8 cellular contexts compared by ENCODE assay signal in genomic region chr5:59724482-59725392, GRCh38.
DNase-seq lines count a peak whose midpoint lies in the region; ATAC-seq and TF ChIP-seq lines count a peak whose summit lies in the region.

No MANE protein-coding gene starts in this region.

- peak overlapping the region; percentile 69 for H2BK5ac ChIP-seq in mesendoderm (ENCODE audit: low read length)

- intact Hi-C loops in heart right ventricle (cut with DNase I) = no loop called here
- intact Hi-C loops in left ventricle myocardium superior (cut with micrococcal nuclease) = no loop called here
- intact Hi-C loops in body of pancreas (cut with DNase I) = no loop called here

- H3K56ac ChIP-seq in mesendoderm (ENCODE audit: low read length) = peak overlapping the region; percentile 73

- H3K79me2 ChIP-seq in mesendoderm (ENCODE audit: control insufficient read depth, insufficient read depth, low read length) = no peaks in the 10 kb centered on the region

- DNase-seq in heart right ventricle (no peak), left ventricle myocardium superior (no peak), HCEC 1CT (peak; percentile 68), NCI-H2227 (lab: John Stamatoyannopoulos, UW; ENCODE audit: unreplicated experiment) (peak; percentile 69), body of pancreas (peak; percentile 23 to 36 (median 27)), mesendoderm (peak; percentile 77), NCI-H2171 (lab: John Stamatoyannopoulos, UW) (no peak)

- peak overlapping the region; percentile 7 for H3K9ac ChIP-seq in mesendoderm (ENCODE audit: low read length)

- peak overlapping the region; percentile 3 for H3K18ac ChIP-seq in mesendoderm (ENCODE audit: low read length)

- TF ChIP-seq CTCF in heart right ventricle (IDR thresholded peaks at IDR 0.05) = peak; percentile 23 to 69 (median 52)
- peak in 6 of 7 experiments; percentile 44 to 66 (median 54) for TF ChIP-seq CTCF in body of pancreas (IDR thresholded peaks at IDR 0.05)

- no peak overlapping the region for H3K23ac ChIP-seq in mesendoderm (ENCODE audit: low read length)

- H4K5ac ChIP-seq in mesendoderm (ENCODE audit: low read length) = no peak overlapping the region

- no peak for ATAC-seq in heart right ventricle
- no peak for ATAC-seq in left ventricle myocardium superior
- ATAC-seq in body of pancreas = peak; percentile 56
- ATAC-seq in HG02571 (IDR thresholded peaks at IDR 0.05; ENCODE audit: unreplicated experiment) = no peak

- H3K27ac ChIP-seq in heart right ventricle (no peak overlapping the region), body of pancreas (no peak overlapping the region), mesendoderm (ENCODE audit: low read depth, low read length) (no peak overlapping the region)

- no peak overlapping the region for H3K4me2 ChIP-seq in mesendoderm (ENCODE audit: low read length)

- H3K4ac ChIP-seq in mesendoderm (ENCODE audit: low read depth, low read length) = no peak overlapping the region

- no peak overlapping the region for H2BK120ac ChIP-seq in mesendoderm (ENCODE audit: low read depth, low read length)

- H3K79me1 ChIP-seq in mesendoderm (ENCODE audit: low read length) = no peaks in the 10 kb centered on the region

- no peaks in the 10 kb centered on the region for H3K4me1 ChIP-seq in heart right ventricle
- no peaks in the 10 kb centered on the region for H3K4me1 ChIP-seq in body of pancreas
- H3K4me1 ChIP-seq in mesendoderm (ENCODE audit: control insufficient read depth, low read depth, low read length) = no peaks in the 10 kb centered on the region

- H3K36me3 ChIP-seq in heart right ventricle = no peaks in the 10 kb centered on the region
- no peaks in the 10 kb centered on the region for H3K36me3 ChIP-seq in body of pancreas (replicated peaks in 1 of 2; ENCODE audit: insufficient read depth in 1 of 2, low read depth in 2 of 2)
- no peaks in the 10 kb centered on the region for H3K36me3 ChIP-seq in mesendoderm (ENCODE audit: control insufficient read depth, insufficient read depth, low read length)

- H3K4me3 ChIP-seq in heart right ventricle (no peak overlapping the region), body of pancreas (no peak overlapping the region), mesendoderm (ENCODE audit: low read length) (no peak overlapping the region)

- H2AK5ac ChIP-seq in mesendoderm (ENCODE audit: low read length) = no peak overlapping the region

- H3K27me3 ChIP-seq in heart right ventricle (no peaks in the 10 kb centered on the region), body of pancreas (no peaks in the 10 kb centered on the region), mesendoderm (ENCODE audit: insufficient read depth, low read length, poor library complexity) (no peaks in the 10 kb centered on the region)

- WGBS in heart right ventricle, 2 donors = 78 to 82% methylated on average over 4 of the region's 4 CpGs
- WGBS in body of pancreas, 2 donors = 63 to 72% methylated on average over 4 of the region's 4 CpGs
- whole genome bisulfite sequencing in mesendoderm (ENCODE audit: extremely low coverage, insufficient coverage, low lambda C conversion rate) = no CpG with 5 or more reads among the region's 4 CpGs

- no peaks in the 10 kb centered on the region for H3K9me3 ChIP-seq in heart right ventricle
- no peaks in the 10 kb centered on the region for H3K9me3 ChIP-seq in body of pancreas

- no peak overlapping the region for H4K8ac ChIP-seq in mesendoderm (ENCODE audit: low read depth, low read length)

- H2BK15ac ChIP-seq in mesendoderm (replicated peaks; ENCODE audit: low read depth) = no peak overlapping the region

- no peak for TF ChIP-seq POLR2A in body of pancreas (IDR thresholded peaks at IDR 0.05)

Comparison
In these comparisons a context has a peak if more than half of its experiments do, and no peak if none do; other contexts are left out.
1. DNase-seq: peak in HCEC 1CT (single experiment), NCI-H2227 (single experiment), body of pancreas (4 of 4) and mesendoderm (single experiment); none in heart right ventricle (0 of 2), left ventricle myocardium superior (single experiment) and NCI-H2171 (single experiment).